ENCODE assay signal across 6 cellular contexts in the genomic region with DNA sequence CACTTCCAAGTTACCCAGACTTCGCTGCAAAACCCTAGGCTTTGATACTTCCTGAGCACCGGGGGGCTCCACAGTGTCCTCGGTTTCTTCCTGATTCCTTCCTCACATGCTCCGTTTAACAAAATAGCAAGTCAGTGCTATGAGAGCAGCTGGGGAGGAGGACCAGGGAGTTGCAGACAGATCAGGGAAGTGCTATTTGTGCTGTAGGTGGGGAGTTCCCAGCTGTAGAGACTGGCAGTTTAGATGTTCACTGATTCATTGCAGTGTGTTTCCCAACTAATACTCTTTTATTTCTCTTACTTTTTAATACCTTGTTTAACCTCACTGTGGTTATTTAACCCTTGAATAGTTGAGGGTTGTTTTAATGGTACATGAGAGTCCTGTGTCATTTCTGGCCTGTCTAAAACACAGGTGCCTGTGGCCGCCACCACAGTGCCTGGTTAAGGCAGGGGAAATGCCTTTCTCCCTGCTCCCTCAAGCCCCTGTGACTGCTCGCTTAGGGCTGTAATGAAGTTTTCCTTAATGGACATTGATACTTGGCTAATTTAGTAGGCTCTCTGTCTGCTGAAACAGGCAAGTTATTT.
DNase-seq lines count a peak whose midpoint lies in the region; ATAC-seq and TF ChIP-seq lines count a peak whose summit lies in the region.
"Not testable (repeated sequence)": the region's sequence is repeated elsewhere in the genome, so short reads cannot be mapped to it uniquely, and the experiment has no call there.

No MANE protein-coding gene starts in this region.

- TF ChIP-seq CTCF in choroid plexus epithelial cell (conservative IDR thresholded peaks at IDR 0.05; ENCODE audit: low read depth, low read length) = not testable (repeated sequence)

- peak; percentile 1 for DNase-seq in CD1c-positive myeloid dendritic cell (ENCODE audit: extremely low spot score)
- peak; percentile 0 for DNase-seq in Jurkat, Clone E6-1 (ENCODE audit: low read depth, low spot score)
- peak; percentile 41 for DNase-seq in choroid plexus epithelial cell (ENCODE audit: low read depth)
- DNase-seq in renal cortical epithelial cell (ENCODE audit: low read depth) = peak; percentile 0

- not testable (repeated sequence) for H3K4me3 ChIP-seq in Jurkat, Clone E6-1 (ENCODE audit: low read length); choroid plexus epithelial cell (ENCODE audit: low read depth, low read length)

- ATAC-seq in GM18868 (IDR thresholded peaks at IDR 0.05; ENCODE audit: unreplicated experiment) (peak; percentile 83), HG02610 (IDR thresholded peaks at IDR 0.05; ENCODE audit: unreplicated experiment) (peak; percentile 74)
